In the genomic region with DNA sequence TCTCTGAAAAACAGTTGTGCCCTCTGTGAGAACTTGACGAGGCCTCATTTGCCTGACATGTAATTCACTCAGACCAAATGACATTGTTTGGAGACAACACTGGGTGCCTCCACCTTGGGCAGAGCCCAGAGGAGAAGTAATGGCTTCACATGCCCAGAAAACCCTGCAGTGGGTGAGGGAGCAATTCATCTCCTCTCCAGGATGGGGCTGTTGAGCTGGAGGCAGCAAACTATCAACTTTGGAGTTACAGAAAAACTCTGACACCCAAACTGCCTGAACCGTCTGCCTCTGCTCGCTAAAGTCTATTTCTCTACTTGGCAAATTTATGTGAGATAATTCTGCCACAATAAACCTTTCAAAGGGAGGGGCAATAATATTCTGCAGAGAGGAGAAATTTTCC, we compare ENCODE assay signal across 12 cellular contexts.
DNase-seq lines count a peak whose midpoint lies in the region; ATAC-seq and TF ChIP-seq lines count a peak whose summit lies in the region.
"Had no signal": no experiment of that assay in that cellular context is flagged by ENCODE, and none has a peak within 500 bp of the region (broad histone marks: within the 10 kb centered on the region; RNA-seq: fewer than 3 reads in every experiment).

No MANE protein-coding gene starts in this region.

- 0 out of 2 replicates have a peak, but pooled peaks have one; percentile 8 for TF ChIP-seq CTCF in VCaP (conservative IDR thresholded peaks at IDR 0.05)
- TF ChIP-seq CTCF in choroid plexus epithelial cell (conservative IDR thresholded peaks at IDR 0.05; ENCODE audit: low read depth, low read length) = peak; percentile 33

- no peak for ATAC-seq in HG02623 (IDR thresholded peaks at IDR 0.05; ENCODE audit: unreplicated experiment)
- ATAC-seq: K562 had no signal

- H3K4me3 ChIP-seq in choroid plexus epithelial cell (ENCODE audit: low read depth, low read length) = no peak overlapping the region
- H3K4me3 ChIP-seq: GM23338, K562 had no signal

- no peak overlapping the region for H3K27ac ChIP-seq in VCaP
- H3K27ac ChIP-seq in temporal lobe (ENCODE audit: low read depth, low read length) = peak overlapping the region; percentile 44
- H3K27ac ChIP-seq: C4-2B had no signal

- DNase-seq in NCI-H345 (lab: John Stamatoyannopoulos, UW) = peak; percentile 20
- DNase-seq in NCI-H345 treated with DMSO at 0.1 percent for 48 hours (lab: John Stamatoyannopoulos, UW; ENCODE audit: unreplicated experiment) = no peak
- no peak for DNase-seq in choroid plexus epithelial cell (ENCODE audit: low read depth)
- DNase-seq in activated T-cell treated with anti-CD3 and anti-CD28 coated beads, Interleukin-2, amount 50 U/mL, for 48 hours = no peak
- DNase-seq: DMS 273 treated with DMSO at 0.1 percent for 48 hours, OCI-M1 had no signal
